1 cellular context compared by ENCODE assay signal in genomic region chr2:55159037-55159651, GRCh38.
TF ChIP-seq lines count a peak whose summit lies in the region.

No MANE protein-coding gene starts in this region.

TF ChIP-seq in GM23338, 12 proteins besides CTCF, POLR2A, EP300 and RAD21 (continued from another document):
- TF ChIP-seq ZNF331 (CRISPR knock-in tag; IDR thresholded peaks at IDR 0.05; ENCODE audit: low read depth) (no peak), POLR2AphosphoS5 (IDR thresholded peaks at IDR 0.05; ENCODE audit: low read depth) (no peak), REST (IDR thresholded peaks at IDR 0.05; ENCODE audit: unreplicated experiment) (no peak)
